6 cellular contexts compared by ENCODE assay signal in the genomic region with DNA sequence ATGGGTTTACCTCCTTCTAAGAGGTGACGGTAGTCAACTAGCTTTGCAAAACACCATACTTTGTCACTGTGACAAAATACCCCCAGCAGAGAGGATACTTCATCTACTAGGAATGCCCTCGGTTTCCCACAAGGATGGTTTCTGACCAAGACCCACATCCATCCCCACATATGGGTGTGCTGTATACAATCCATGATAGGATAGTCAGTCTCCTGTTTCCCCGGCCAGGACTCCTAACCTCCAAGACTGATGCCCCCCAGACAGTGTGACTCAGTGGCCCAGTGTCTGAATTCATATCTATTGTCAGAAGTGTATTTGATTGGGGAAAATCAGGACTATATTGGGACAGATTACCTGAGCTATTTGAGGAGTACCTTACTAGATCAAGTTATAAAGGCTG. TPM values are rescaled to one million over a fixed set of nuclear protein-coding genes. Genes with fewer than 3 reads are reported as not detected.
"Had no signal": no experiment of that assay in that cellular context is flagged by ENCODE, and none has a peak within 500 bp of the region (broad histone marks: within the 10 kb centered on the region; RNA-seq: fewer than 3 reads in every experiment).

No MANE protein-coding gene starts in this region.

RNA-seq across cellular contexts. Expression of a gene that starts 17.8 kb away (rescaled TPM):
- total RNA-seq: GM23338, H1, H9, HFFc6, IMR-90, K562 had no signal
